ENCODE assay signal across 2 cellular contexts in the genomic region with DNA sequence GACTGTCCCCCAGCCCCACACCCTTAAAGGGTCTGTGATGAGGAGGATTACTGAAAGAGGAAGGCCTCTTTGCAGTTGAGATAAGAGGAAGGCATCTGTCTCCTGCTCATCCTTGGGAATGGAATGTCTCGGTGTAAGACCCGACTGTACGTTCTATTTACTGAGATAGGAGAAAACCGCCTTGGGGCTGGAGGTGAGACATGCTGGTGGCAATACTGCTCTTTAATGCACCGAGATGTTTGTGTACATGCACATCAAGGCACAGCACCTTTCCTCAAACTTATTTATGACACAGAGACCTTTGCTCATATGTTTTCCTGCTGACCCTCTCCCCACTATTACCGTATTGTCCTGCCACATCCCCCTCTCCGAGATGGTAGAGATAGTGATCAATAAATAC. TPM values are rescaled to one million over a fixed set of nuclear protein-coding genes. Genes with fewer than 3 reads are reported as not detected.
"Had no signal": no experiment of that assay in that cellular context is flagged by ENCODE, and none has a peak within 500 bp of the region (broad histone marks: within the 10 kb centered on the region; RNA-seq: fewer than 3 reads in every experiment).

No MANE protein-coding gene starts in this region.

RNA-seq across cellular contexts. Expression of gene CFAP126, which starts 45.4 kb away (rescaled TPM):
- total RNA-seq: G401, GM12878 had no signal
- polyA plus RNA-seq: GM12878 had no signal
